ENCODE assay signal across 8 cellular contexts in genomic region chr14:89000007-89000942, GRCh38.
DNase-seq lines count a peak whose midpoint lies in the region; ATAC-seq and TF ChIP-seq lines count a peak whose summit lies in the region.

No MANE protein-coding gene starts in this region.

- H3K4me3 ChIP-seq in left ventricle myocardium inferior: no peak overlapping the region
- H3K4me3 ChIP-seq in colonic mucosa: no peak overlapping the region

- H3K27ac ChIP-seq in left ventricle myocardium inferior (replicated peaks) (no peak overlapping the region), colonic mucosa (no peak overlapping the region)

- DNase-seq in Right ventricle myocardium superior: no peak
- DNase-seq in left ventricle myocardium inferior: no peak
- peak; percentile 70 for DNase-seq in NOMO-1 treated with dmso at 0.1 percent for 144 hours (lab: John Stamatoyannopoulos, UW; ENCODE audit: unreplicated experiment)
- DNase-seq in colonic mucosa: peak; percentile 55
- peak; percentile 49 for DNase-seq in pulmonary artery endothelial cell (ENCODE audit: low read depth, low spot score)

- no peak for TF ChIP-seq CTCF in left ventricle myocardium inferior (IDR thresholded peaks at IDR 0.05; ENCODE audit: borderline replicate concordance)
- TF ChIP-seq CTCF in colonic mucosa (IDR thresholded peaks at IDR 0.05): no peak

- H3K27me3 ChIP-seq in left ventricle myocardium inferior (ENCODE audit: low read depth): peaks cover 16% of the 10 kb centered on the region
- no peaks in the 10 kb centered on the region for H3K27me3 ChIP-seq in colonic mucosa

- H3K9me3 ChIP-seq in left ventricle myocardium inferior (replicated peaks): no peaks in the 10 kb centered on the region
- no peaks in the 10 kb centered on the region for H3K9me3 ChIP-seq in colonic mucosa

- peak; percentile 45 for ATAC-seq in Right ventricle myocardium superior (ENCODE audit: poor library complexity)
- no peak for ATAC-seq in HG03354 (IDR thresholded peaks at IDR 0.05; ENCODE audit: poor library complexity, severe bottlenecking, unreplicated experiment)
- no peak for ATAC-seq in GM19324 (IDR thresholded peaks at IDR 0.05; ENCODE audit: low FRiP score, unreplicated experiment)
- ATAC-seq in HG03175 (IDR thresholded peaks at IDR 0.05; ENCODE audit: unreplicated experiment): no peak

- no peaks in the 10 kb centered on the region for H3K36me3 ChIP-seq in left ventricle myocardium inferior
- H3K36me3 ChIP-seq in colonic mucosa: no peaks in the 10 kb centered on the region

- intact Hi-C loops in Right ventricle myocardium superior (cut with DNase I) (no loop called here), left ventricle myocardium inferior (cut with micrococcal nuclease) (no loop called here), colonic mucosa (cut with DNase I) (no loop called here)

- H3K4me1 ChIP-seq in left ventricle myocardium inferior: no peaks in the 10 kb centered on the region
- H3K4me1 ChIP-seq in colonic mucosa: no peaks in the 10 kb centered on the region

- no peak overlapping the region for H3K9ac ChIP-seq in colonic mucosa (ENCODE audit: low read depth in 2 of 2, low read length in 2 of 2)

Comparison
In these comparisons a context has a peak if more than half of its experiments do, and no peak if none do; other contexts are left out.
1. DNase-seq: peak in NOMO-1 treated with dmso at 0.1 percent for 144 hours (single experiment), colonic mucosa (single experiment) and pulmonary artery endothelial cell (single experiment); none in Right ventricle myocardium superior (single experiment) and left ventricle myocardium inferior (single experiment).